ENCODE assay signal across 1 cellular context in the genomic region with DNA sequence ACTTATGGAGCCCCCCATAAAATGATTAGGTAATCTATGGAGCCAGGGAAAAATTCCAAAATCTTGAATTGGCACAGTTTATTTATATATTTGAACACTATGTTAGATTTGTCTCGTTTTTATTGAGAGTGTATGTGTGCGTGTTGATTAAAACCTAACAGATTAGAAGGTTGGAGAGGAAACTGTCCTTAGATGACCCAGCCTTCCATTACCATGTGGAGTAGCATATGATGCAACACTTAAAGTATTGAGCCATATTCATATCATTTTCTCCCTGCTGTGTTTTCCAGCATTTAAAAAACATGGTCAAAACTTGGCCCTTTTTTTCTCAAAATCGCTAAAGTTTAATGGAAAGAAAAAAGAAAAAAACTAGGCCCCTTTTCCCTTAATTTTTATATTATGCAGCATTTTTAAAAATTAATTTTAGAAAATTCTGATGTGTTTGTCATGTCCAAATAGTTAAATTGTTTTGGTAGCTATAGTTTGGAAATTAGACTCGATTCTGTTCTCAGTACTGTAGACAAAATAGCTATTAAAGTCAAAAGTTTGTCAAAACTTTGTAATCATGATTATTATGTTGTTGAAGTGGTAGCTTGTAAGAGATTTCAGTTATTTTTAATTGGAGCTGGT.
TF ChIP-seq lines count a peak whose summit lies in the region.

No MANE protein-coding gene starts in this region.

TF ChIP-seq in K562, 482 proteins besides CTCF, POLR2A, EP300 and RAD21 (continued from another document and continues in another):
- TF ChIP-seq, protein P1, sequence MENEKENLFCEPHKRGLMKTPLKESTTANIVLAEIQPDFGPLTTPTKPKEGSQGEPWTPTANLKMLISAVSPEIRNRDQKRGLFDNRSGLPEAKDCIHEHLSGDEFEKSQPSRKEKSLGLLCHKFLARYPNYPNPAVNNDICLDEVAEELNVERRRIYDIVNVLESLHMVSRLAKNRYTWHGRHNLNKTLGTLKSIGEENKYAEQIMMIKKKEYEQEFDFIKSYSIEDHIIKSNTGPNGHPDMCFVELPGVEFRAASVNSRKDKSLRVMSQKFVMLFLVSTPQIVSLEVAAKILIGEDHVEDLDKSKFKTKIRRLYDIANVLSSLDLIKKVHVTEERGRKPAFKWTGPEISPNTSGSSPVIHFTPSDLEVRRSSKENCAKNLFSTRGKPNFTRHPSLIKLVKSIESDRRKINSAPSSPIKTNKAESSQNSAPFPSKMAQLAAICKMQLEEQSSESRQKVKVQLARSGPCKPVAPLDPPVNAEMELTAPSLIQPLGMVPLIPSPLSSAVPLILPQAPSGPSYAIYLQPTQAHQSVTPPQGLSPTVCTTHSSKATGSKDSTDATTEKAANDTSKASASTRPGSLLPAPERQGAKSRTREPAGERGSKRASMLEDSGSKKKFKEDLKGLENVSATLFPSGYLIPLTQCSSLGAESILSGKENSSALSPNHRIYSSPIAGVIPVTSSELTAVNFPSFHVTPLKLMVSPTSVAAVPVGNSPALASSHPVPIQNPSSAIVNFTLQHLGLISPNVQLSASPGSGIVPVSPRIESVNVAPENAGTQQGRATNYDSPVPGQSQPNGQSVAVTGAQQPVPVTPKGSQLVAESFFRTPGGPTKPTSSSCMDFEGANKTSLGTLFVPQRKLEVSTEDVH (IDR thresholded peaks at IDR 0.05; ENCODE audit: low read depth, partially characterized antibody): no peak
- TF ChIP-seq GABPB1 (CRISPR knock-in tag; IDR thresholded peaks at IDR 0.05): no peak
- TF ChIP-seq NCOA1 (IDR thresholded peaks at IDR 0.05; ENCODE audit: low read depth): no peak; the same call in 1 of the 2 replicates
- TF ChIP-seq, protein P2, sequence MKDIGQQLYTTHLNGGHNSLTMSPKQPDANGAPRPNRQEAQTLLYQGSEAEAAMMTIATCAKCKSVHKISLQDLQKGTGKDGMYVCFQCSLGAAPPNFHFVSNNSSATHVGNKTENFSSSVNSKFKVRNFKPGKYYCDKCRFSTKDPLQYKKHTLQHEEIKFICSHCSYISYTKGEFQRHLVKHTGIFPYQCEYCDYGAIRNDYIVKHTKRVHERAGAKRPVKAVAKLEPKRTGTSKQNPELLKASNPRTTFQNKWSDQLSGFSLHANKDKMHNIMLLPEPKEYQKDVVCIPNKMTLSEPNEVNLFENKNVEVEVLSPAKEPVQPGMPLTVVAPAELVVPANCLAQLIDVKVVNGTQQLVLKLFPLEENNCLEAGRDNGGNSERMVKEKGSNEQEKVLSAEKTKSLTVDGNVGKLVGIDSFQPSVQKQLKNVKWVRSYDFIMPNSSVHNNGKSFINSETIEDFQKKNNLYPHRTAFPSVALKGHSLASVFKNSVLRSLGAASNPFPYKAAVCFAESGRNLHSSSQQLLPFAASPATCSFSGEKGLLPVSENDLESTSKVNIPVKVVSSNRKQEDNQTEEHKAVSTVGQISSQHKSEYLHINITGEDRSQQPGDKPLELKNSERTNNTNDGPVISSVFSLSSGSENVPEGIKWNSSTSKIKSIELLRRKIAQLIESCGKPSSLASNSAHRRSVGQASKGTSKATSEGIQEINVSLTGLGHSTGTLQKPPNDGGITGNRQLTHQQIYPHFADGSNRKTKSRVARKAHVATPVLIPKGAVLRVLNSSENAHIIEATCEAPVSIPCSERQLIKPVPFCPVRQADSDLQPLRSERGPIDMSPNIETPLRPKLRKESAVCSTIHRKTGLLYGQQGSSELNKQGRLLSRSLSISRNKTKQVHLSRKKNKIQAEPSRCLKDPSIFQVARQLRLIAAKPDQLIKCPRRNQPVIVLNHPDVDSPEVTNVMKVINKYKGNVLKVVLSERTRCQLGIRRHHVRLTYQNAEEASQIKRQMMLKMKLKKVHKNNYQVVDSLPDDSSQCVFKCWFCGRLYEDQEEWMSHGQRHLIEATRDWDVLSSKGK (CRISPR knock-in tag; IDR thresholded peaks at IDR 0.05): no peak
- TF ChIP-seq FOSL1 (tag; conservative IDR thresholded peaks at IDR 0.05): peak; percentile 52; the same call in 1 of the 2 replicates
- TF ChIP-seq, protein P3, sequence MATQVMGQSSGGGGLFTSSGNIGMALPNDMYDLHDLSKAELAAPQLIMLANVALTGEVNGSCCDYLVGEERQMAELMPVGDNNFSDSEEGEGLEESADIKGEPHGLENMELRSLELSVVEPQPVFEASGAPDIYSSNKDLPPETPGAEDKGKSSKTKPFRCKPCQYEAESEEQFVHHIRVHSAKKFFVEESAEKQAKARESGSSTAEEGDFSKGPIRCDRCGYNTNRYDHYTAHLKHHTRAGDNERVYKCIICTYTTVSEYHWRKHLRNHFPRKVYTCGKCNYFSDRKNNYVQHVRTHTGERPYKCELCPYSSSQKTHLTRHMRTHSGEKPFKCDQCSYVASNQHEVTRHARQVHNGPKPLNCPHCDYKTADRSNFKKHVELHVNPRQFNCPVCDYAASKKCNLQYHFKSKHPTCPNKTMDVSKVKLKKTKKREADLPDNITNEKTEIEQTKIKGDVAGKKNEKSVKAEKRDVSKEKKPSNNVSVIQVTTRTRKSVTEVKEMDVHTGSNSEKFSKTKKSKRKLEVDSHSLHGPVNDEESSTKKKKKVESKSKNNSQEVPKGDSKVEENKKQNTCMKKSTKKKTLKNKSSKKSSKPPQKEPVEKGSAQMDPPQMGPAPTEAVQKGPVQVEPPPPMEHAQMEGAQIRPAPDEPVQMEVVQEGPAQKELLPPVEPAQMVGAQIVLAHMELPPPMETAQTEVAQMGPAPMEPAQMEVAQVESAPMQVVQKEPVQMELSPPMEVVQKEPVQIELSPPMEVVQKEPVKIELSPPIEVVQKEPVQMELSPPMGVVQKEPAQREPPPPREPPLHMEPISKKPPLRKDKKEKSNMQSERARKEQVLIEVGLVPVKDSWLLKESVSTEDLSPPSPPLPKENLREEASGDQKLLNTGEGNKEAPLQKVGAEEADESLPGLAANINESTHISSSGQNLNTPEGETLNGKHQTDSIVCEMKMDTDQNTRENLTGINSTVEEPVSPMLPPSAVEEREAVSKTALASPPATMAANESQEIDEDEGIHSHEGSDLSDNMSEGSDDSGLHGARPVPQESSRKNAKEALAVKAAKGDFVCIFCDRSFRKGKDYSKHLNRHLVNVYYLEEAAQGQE (CRISPR knock-in tag; IDR thresholded peaks at IDR 0.05; ENCODE audit: low read depth): no peak
- 0 out of 2 replicates have a peak, but pooled peaks have one; percentile 26 for TF ChIP-seq ADNP (tag; IDR thresholded peaks at IDR 0.05)
- no peak; a peak in 1 of 4 replicates for TF ChIP-seq HDAC1 (IDR thresholded peaks at IDR 0.05)
- TF ChIP-seq, protein P4, sequence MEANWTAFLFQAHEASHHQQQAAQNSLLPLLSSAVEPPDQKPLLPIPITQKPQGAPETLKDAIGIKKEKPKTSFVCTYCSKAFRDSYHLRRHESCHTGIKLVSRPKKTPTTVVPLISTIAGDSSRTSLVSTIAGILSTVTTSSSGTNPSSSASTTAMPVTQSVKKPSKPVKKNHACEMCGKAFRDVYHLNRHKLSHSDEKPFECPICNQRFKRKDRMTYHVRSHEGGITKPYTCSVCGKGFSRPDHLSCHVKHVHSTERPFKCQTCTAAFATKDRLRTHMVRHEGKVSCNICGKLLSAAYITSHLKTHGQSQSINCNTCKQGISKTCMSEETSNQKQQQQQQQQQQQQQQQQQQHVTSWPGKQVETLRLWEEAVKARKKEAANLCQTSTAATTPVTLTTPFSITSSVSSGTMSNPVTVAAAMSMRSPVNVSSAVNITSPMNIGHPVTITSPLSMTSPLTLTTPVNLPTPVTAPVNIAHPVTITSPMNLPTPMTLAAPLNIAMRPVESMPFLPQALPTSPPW (CRISPR knock-in tag; IDR thresholded peaks at IDR 0.05): no peak; the same call in 1 of the 2 replicates
- TF ChIP-seq, protein P5, sequence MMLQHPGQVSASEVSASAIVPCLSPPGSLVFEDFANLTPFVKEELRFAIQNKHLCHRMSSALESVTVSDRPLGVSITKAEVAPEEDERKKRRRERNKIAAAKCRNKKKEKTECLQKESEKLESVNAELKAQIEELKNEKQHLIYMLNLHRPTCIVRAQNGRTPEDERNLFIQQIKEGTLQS (IDR thresholded peaks at IDR 0.05): peak; percentile 98
- TF ChIP-seq, protein P5 (CRISPR knock-in tag; conservative IDR thresholded peaks at IDR 0.05): peak; percentile 84
- TF ChIP-seq ZNF668 (CRISPR knock-in tag; IDR thresholded peaks at IDR 0.05): 0 out of 2 replicates have a peak, but pooled peaks have one; percentile 4
- TF ChIP-seq FOXK2 (conservative IDR thresholded peaks at IDR 0.05 in 1 of 2, IDR thresholded peaks at IDR 0.05 in 1 of 2; ENCODE audit: low read depth in 2 of 2): peak in 1 of 2 experiments; percentile 19; a peak in 1 of 4 replicates
- TF ChIP-seq ESRRA (IDR thresholded peaks at IDR 0.05; ENCODE audit: borderline replicate concordance, low read depth): no peak
- peak; percentile 92 for TF ChIP-seq ZSCAN32 (CRISPR knock-in tag; IDR thresholded peaks at IDR 0.05)
- peak; percentile 53 to 65; a peak in 3 of 4 replicates for TF ChIP-seq TRIM24 (IDR thresholded peaks at IDR 0.05)
- no peak for TF ChIP-seq KDM2B (CRISPR knock-in tag; IDR thresholded peaks at IDR 0.05)
- no peak for TF ChIP-seq CXXC5 (CRISPR knock-in tag; IDR thresholded peaks at IDR 0.05)
- TF ChIP-seq, protein P6, sequence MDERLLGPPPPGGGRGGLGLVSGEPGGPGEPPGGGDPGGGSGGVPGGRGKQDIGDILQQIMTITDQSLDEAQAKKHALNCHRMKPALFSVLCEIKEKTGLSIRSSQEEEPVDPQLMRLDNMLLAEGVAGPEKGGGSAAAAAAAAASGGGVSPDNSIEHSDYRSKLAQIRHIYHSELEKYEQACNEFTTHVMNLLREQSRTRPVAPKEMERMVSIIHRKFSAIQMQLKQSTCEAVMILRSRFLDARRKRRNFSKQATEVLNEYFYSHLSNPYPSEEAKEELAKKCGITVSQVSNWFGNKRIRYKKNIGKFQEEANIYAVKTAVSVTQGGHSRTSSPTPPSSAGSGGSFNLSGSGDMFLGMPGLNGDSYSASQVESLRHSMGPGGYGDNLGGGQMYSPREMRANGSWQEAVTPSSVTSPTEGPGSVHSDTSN (CRISPR knock-in tag; IDR thresholded peaks at IDR 0.05; ENCODE audit: low read depth): no peak
- TF ChIP-seq, protein P6 (tag; conservative IDR thresholded peaks at IDR 0.05; ENCODE audit: low read depth): 0 out of 2 replicates have a peak, but pooled peaks have one; percentile 24
- no peak for TF ChIP-seq ZSCAN29 (IDR thresholded peaks at IDR 0.05)
- TF ChIP-seq DDX20 (tag; IDR thresholded peaks at IDR 0.05; ENCODE audit: low read depth): peak; percentile 54; the same call in 1 of the 2 replicates
- no peak for TF ChIP-seq ILF3 (IDR thresholded peaks at IDR 0.05; ENCODE audit: borderline replicate concordance)
- TF ChIP-seq TCF7 (IDR thresholded peaks at IDR 0.05; ENCODE audit: borderline replicate concordance): no peak
- TF ChIP-seq ZC3H8 (IDR thresholded peaks at IDR 0.05): no peak
- TF ChIP-seq, protein P7, sequence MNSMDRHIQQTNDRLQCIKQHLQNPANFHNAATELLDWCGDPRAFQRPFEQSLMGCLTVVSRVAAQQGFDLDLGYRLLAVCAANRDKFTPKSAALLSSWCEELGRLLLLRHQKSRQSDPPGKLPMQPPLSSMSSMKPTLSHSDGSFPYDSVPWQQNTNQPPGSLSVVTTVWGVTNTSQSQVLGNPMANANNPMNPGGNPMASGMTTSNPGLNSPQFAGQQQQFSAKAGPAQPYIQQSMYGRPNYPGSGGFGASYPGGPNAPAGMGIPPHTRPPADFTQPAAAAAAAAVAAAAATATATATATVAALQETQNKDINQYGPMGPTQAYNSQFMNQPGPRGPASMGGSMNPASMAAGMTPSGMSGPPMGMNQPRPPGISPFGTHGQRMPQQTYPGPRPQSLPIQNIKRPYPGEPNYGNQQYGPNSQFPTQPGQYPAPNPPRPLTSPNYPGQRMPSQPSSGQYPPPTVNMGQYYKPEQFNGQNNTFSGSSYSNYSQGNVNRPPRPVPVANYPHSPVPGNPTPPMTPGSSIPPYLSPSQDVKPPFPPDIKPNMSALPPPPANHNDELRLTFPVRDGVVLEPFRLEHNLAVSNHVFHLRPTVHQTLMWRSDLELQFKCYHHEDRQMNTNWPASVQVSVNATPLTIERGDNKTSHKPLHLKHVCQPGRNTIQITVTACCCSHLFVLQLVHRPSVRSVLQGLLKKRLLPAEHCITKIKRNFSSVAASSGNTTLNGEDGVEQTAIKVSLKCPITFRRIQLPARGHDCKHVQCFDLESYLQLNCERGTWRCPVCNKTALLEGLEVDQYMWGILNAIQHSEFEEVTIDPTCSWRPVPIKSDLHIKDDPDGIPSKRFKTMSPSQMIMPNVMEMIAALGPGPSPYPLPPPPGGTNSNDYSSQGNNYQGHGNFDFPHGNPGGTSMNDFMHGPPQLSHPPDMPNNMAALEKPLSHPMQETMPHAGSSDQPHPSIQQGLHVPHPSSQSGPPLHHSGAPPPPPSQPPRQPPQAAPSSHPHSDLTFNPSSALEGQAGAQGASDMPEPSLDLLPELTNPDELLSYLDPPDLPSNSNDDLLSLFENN (IDR thresholded peaks at IDR 0.05; ENCODE audit: low read depth in 2 of 2, low read length in 2 of 2): no peak
- TF ChIP-seq ARNT (IDR thresholded peaks at IDR 0.05): peak; percentile 4 to 8; a peak in 1 of 4 replicates
- TF ChIP-seq, protein P8, sequence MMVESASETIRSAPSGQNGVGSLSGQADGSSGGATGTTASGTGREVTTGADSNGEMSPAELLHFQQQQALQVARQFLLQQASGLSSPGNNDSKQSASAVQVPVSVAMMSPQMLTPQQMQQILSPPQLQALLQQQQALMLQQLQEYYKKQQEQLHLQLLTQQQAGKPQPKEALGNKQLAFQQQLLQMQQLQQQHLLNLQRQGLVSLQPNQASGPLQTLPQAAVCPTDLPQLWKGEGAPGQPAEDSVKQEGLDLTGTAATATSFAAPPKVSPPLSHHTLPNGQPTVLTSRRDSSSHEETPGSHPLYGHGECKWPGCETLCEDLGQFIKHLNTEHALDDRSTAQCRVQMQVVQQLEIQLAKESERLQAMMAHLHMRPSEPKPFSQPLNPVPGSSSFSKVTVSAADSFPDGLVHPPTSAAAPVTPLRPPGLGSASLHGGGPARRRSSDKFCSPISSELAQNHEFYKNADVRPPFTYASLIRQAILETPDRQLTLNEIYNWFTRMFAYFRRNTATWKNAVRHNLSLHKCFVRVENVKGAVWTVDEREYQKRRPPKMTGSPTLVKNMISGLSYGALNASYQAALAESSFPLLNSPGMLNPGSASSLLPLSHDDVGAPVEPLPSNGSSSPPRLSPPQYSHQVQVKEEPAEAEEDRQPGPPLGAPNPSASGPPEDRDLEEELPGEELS (CRISPR knock-in tag; IDR thresholded peaks at IDR 0.05; ENCODE audit: borderline replicate concordance): no peak
- TF ChIP-seq ZFX (CRISPR knock-in tag; IDR thresholded peaks at IDR 0.05): no peak
- no peak for TF ChIP-seq ZNF77 (CRISPR knock-in tag; IDR thresholded peaks at IDR 0.05)
- TF ChIP-seq ZZZ3 (IDR thresholded peaks at IDR 0.05): no peak
- no peak for TF ChIP-seq ATF1 (CRISPR knock-in tag; IDR thresholded peaks at IDR 0.05)
- peak; percentile 3; the same call in 1 of the 2 replicates for TF ChIP-seq ATF1 (tag; IDR thresholded peaks at IDR 0.05)
- no peak for TF ChIP-seq GATAD2A (IDR thresholded peaks at IDR 0.05)
- no peak for TF ChIP-seq ZNF239 (CRISPR knock-in tag; IDR thresholded peaks at IDR 0.05)
- no peak for TF ChIP-seq RFX5 (IDR thresholded peaks at IDR 0.05; ENCODE audit: low read depth, low read length)
- 0 out of 2 replicates have a peak, but pooled peaks have one; percentile 56 for TF ChIP-seq ZNF311 (CRISPR knock-in tag; IDR thresholded peaks at IDR 0.05)
- TF ChIP-seq HDGF (IDR thresholded peaks at IDR 0.05): no peak
